In the genomic region with DNA sequence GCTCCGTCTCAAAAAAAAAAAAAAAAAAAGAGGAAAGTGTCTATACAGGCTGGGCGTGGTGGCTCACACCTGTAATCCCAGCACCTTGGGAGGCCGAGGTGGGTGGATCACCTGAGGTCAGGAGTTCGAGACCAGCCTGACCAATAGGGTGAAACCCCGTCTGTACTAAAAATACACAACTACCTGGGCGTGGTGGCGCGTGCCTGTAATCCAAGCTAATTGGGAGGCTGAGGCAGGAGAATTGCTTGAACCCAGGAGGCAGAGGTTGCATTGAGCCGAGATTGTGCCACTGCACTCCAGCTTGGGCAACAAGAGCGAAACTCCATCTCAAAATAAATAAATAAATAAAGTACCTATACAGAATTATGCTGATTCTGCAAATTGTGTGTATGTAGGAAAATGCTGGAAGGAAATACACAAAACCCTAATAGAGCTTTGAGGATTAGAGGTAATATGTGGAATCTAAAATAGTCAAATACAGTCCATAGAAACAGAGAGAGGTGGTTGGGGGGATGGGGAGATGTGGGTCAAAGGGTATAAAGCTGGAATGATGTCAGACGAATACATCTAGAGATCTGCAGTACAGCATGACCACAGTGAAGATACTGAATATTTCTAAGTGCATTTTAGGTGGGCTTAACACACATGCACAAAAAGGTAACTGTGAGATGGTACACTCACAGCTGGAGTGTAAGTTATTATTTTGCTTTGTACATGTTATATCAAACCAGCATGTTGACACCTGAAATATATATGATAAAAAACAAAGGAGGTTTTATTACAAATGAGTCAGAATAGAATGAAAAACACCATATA, we compare ENCODE assay signal across 13 cellular contexts.
DNase-seq lines count a peak whose midpoint lies in the region; ATAC-seq and TF ChIP-seq lines count a peak whose summit lies in the region.
"Had no signal": no experiment of that assay in that cellular context is flagged by ENCODE, and none has a peak within 500 bp of the region (broad histone marks: within the 10 kb centered on the region; RNA-seq: fewer than 3 reads in every experiment).

No MANE protein-coding gene starts in this region.

- H3K56ac ChIP-seq in H9 (ENCODE audit: insufficient read length, low read depth, low read length) = no peak overlapping the region

- peaks cover 4% of the 10 kb centered on the region for H3K23me2 ChIP-seq in H9 (ENCODE audit: insufficient read length, low read depth, low read length, poor library complexity, severe bottlenecking)

- H3K23ac ChIP-seq in H9 (ENCODE audit: insufficient read length, low read depth, low read length) = no peak overlapping the region

- H3K27ac Mint-ChIP-seq in MCF 10A (ENCODE audit: low read depth, unreplicated experiment) (peak overlapping the region; percentile 89), H9 (no peak overlapping the region; a peak in 1 of 7 replicates)
- peak overlapping the region; percentile 98 for H3K27ac Mint-ChIP-seq in activated T-cell treated with anti-CD3 and anti-CD28 coated beads, Interleukin-2, amount 50 U/mL, for 72 hours

- H3K27ac ChIP-seq in breast epithelium (peak overlapping the region in 1 of 2 donors; percentile 93), foreskin keratinocyte (peak overlapping the region; percentile 5), uterus (peak overlapping the region; percentile 11 to 97), H9 (ENCODE audit: insufficient read length, low read depth, low read length) (no peak overlapping the region)
- H3K27ac ChIP-seq: right lobe of liver had no signal

- no peaks in the 10 kb centered on the region for H4K20me1 ChIP-seq in H9 (ENCODE audit: control insufficient read depth, insufficient read depth, insufficient read length)

- H3K36me3 ChIP-seq in breast epithelium (no peaks in the 10 kb centered on the region), uterus (no peaks in the 10 kb centered on the region)
- H3K36me3 ChIP-seq: right lobe of liver had no signal

- peak overlapping the region in 1 of 3 donors; percentile 68 for H3K4me3 ChIP-seq in breast epithelium
- no peak overlapping the region for H3K4me3 ChIP-seq in uterus
- H3K4me3 ChIP-seq: heart right ventricle, right lobe of liver had no signal

- H2BK12ac ChIP-seq in H9 (ENCODE audit: insufficient read length, low read depth, low read length) = no peak overlapping the region

- H3K4me1 Mint-ChIP-seq in MCF 10A (ENCODE audit: insufficient read depth, unreplicated experiment) (peaks cover 50% of the 10 kb centered on the region), H9 (peaks cover 60 to 63% of the 10 kb centered on the region in 2 experiments)
- H3K4me1 Mint-ChIP-seq in activated T-cell treated with anti-CD3 and anti-CD28 coated beads, Interleukin-2, amount 50 U/mL, for 72 hours (ENCODE audit: low read depth) = peaks cover 89% of the 10 kb centered on the region

- no peak overlapping the region for H2AFZ ChIP-seq in H9 (ENCODE audit: low read length)

- no CpG with 5 or more reads among the region's 11 CpGs for WGBS in H9 (ENCODE audit: extremely low coverage, insufficient read length, low lambda C conversion rate)

- TF ChIP-seq CTCF in MCF 10A (IDR thresholded peaks at IDR 0.05; ENCODE audit: unreplicated experiment) (no peak), breast epithelium (IDR thresholded peaks at IDR 0.05) (no peak), foreskin keratinocyte (conservative IDR thresholded peaks at IDR 0.05) (no peak), uterus (IDR thresholded peaks at IDR 0.05) (no peak), H9 (conservative IDR thresholded peaks at IDR 0.05) (no peak)

- H3K4me1 ChIP-seq in breast epithelium = peaks cover 6 to 29% of the 10 kb centered on the region in 2 donors
- H3K4me1 ChIP-seq in foreskin keratinocyte = peaks cover 19% of the 10 kb centered on the region
- H3K4me1 ChIP-seq in uterus = peaks cover 0 to 4% of the 10 kb centered on the region in 2 donors
- peaks cover 24% of the 10 kb centered on the region; the same call in 1 of the 2 replicates for H3K4me1 ChIP-seq in H9 (ENCODE audit: insufficient read depth, low read length)

- H3K36me3 Mint-ChIP-seq in MCF 10A (ENCODE audit: insufficient read depth, unreplicated experiment) = peaks cover 94% of the 10 kb centered on the region
- peaks cover 41 to 63% of the 10 kb centered on the region in 2 donors for H3K36me3 Mint-ChIP-seq in activated T-cell treated with anti-CD3 and anti-CD28 coated beads, Interleukin-2, amount 50 U/mL, for 72 hours (ENCODE audit: insufficient read depth in 2 of 2)
- no peaks in the 10 kb centered on the region for H3K36me3 Mint-ChIP-seq in H9 (ENCODE audit: insufficient read depth in 1 of 3, low read depth in 3 of 3)

- H3T11ph ChIP-seq in H9 (ENCODE audit: low read length) = no peak overlapping the region

- no peak overlapping the region for H2BK5ac ChIP-seq in H9 (ENCODE audit: insufficient read length, low read length)

- intact Hi-C loops in MCF 10A (cut with micrococcal nuclease) = no loop called here
- intact Hi-C loops in breast epithelium (cut with DNase I; ENCODE audit: low total_unique reads) = no loop called here
- intact Hi-C loops in uterus (cut with DNase I; ENCODE audit: low total_unique reads) = loop anchor here (10.0 kb wide), 1 partner anchor 86 kb away; no protein-coding TSS in a partner anchor

- H3K27me3 ChIP-seq in breast epithelium = no peaks in the 10 kb centered on the region
- no peaks in the 10 kb centered on the region for H3K27me3 ChIP-seq in foreskin keratinocyte
- H3K27me3 ChIP-seq in uterus = no peaks in the 10 kb centered on the region
- no peaks in the 10 kb centered on the region for H3K27me3 ChIP-seq in H9 (ENCODE audit: insufficient read depth, low read length)
- H3K27me3 ChIP-seq: heart right ventricle, right lobe of liver had no signal

- no peak overlapping the region for H2BK120ac ChIP-seq in H9 (ENCODE audit: low read depth, low read length, poor library complexity, severe bottlenecking)

- H2BK20ac ChIP-seq in H9 (ENCODE audit: low read depth, low read length, poor library complexity, severe bottlenecking) = no peak overlapping the region

- H2AK5ac ChIP-seq in H9 (ENCODE audit: insufficient read length, low read length) = no peak overlapping the region

- no peak overlapping the region for H3K4me2 ChIP-seq in H9 (ENCODE audit: insufficient read depth, insufficient read length, low read length)

- no peak for DNase-seq in MCF 10A (ENCODE audit: unreplicated experiment)
- no peak for DNase-seq in breast epithelium (ENCODE audit: low spot score in 2 of 2)
- DNase-seq in activated T-cell treated with anti-CD3 and anti-CD28 coated beads, Interleukin-2, amount 50 U/mL, for 72 hours = no peak
- peak in 1 of 2 donors; percentile 65 for DNase-seq in foreskin keratinocyte
- no peak for DNase-seq in uterus
- no peak for DNase-seq in left lobe of liver (ENCODE audit: low spot score)
- DNase-seq in H9 = no peak
- DNase-seq: heart right ventricle, mesendoderm, NCI-H1048, NCI-H82 had no signal

- CTCF ChIA-PET in MCF 10A (lab: Yijun Ruan, JAX) = interaction anchor here (0.6 to 9.0 kb wide), 3 partner anchors 13 to 139 kb away, joined by 3 to 105 read pairs (median 3); no protein-coding TSS in a partner anchor

- H4K8ac ChIP-seq in H9 (replicated peaks; ENCODE audit: insufficient read length, low read depth, low read length) = no peak overlapping the region

- H2BK15ac ChIP-seq in H9 (ENCODE audit: low read depth, low read length) = no peak overlapping the region

- no peak overlapping the region for H3K18ac ChIP-seq in H9 (ENCODE audit: insufficient read length, low read depth, low read length)

- H3K79me2 ChIP-seq in H9 (ENCODE audit: insufficient read depth, low read length) = no peaks in the 10 kb centered on the region

- no peaks in the 10 kb centered on the region for H3K27me3 Mint-ChIP-seq in MCF 10A (ENCODE audit: insufficient read depth, unreplicated experiment)
- no peaks in the 10 kb centered on the region for H3K27me3 Mint-ChIP-seq in activated T-cell treated with anti-CD3 and anti-CD28 coated beads, Interleukin-2, amount 50 U/mL, for 72 hours (ENCODE audit: low read depth)
- no peaks in the 10 kb centered on the region for H3K27me3 Mint-ChIP-seq in H9 (ENCODE audit: low read depth)

- H3K9me3 Mint-ChIP-seq in MCF 10A (ENCODE audit: unreplicated experiment) (no peaks in the 10 kb centered on the region), H9 (no peaks in the 10 kb centered on the region)
- no peaks in the 10 kb centered on the region for H3K9me3 Mint-ChIP-seq in activated T-cell treated with anti-CD3 and anti-CD28 coated beads, Interleukin-2, amount 50 U/mL, for 72 hours

- H3K4me3 Mint-ChIP-seq in MCF 10A (ENCODE audit: unreplicated experiment) (peak overlapping the region; percentile 86), H9 (no peak overlapping the region)
- peak overlapping the region; percentile 78 to 92 for H3K4me3 Mint-ChIP-seq in activated T-cell treated with anti-CD3 and anti-CD28 coated beads, Interleukin-2, amount 50 U/mL, for 72 hours

- H3K79me1 ChIP-seq in H9 (ENCODE audit: insufficient read depth, low read depth, low read length, poor library complexity, severe bottlenecking) = no peaks in the 10 kb centered on the region

- no peak overlapping the region for H3K9ac ChIP-seq in H9 (ENCODE audit: extremely low read depth, insufficient read length, low read length)

- TF ChIP-seq POLR2A in breast epithelium (IDR thresholded peaks at IDR 0.05) (no peak), uterus (IDR thresholded peaks at IDR 0.05) (no peak)

- no peaks in the 10 kb centered on the region for H3K9me3 ChIP-seq in breast epithelium
- H3K9me3 ChIP-seq in uterus = no peaks in the 10 kb centered on the region
- no peaks in the 10 kb centered on the region for H3K9me3 ChIP-seq in H9 (ENCODE audit: control insufficient read depth, low read depth, low read length)
- H3K9me3 ChIP-seq: heart right ventricle, right lobe of liver had no signal

- no peak overlapping the region for H4K91ac ChIP-seq in H9 (ENCODE audit: insufficient read length, low read depth, low read length)

- H4K5ac ChIP-seq in H9 (ENCODE audit: insufficient read length, low read depth, low read length) = no peak overlapping the region

- H3K14ac ChIP-seq in H9 (ENCODE audit: insufficient read depth, low read length) = no peak overlapping the region

- BruUV-seq in MCF 10A (replicated peaks; lab: Mats Ljungman, UMichigan) = no TSS peak

- no peak overlapping the region for H3K4ac ChIP-seq in H9 (ENCODE audit: low read depth, low read length)

- no peak for ATAC-seq in activated T-cell treated with anti-CD3 and anti-CD28 coated beads, Interleukin-2, amount 50 U/mL, for 72 hours (replicated peaks in 1 of 2)
- no peak for ATAC-seq in foreskin keratinocyte
- ATAC-seq in left lobe of liver = no peak
- ATAC-seq in HG03025 (IDR thresholded peaks at IDR 0.05; ENCODE audit: low FRiP score, unreplicated experiment) = no peak
- ATAC-seq: heart right ventricle, right lobe of liver had no signal

- POLR2A ChIA-PET in MCF 10A (lab: Yijun Ruan, JAX) = interaction anchor here (0.6 to 14.0 kb wide), 9 partner anchors 10 to 534 kb away, joined by 3 to 263 read pairs (median 3); no protein-coding TSS in a partner anchor

Comparison
In these comparisons a context has a peak if more than half of its experiments do, and no peak if none do; other contexts are left out.
1. H3K27ac Mint-ChIP-seq: peak in MCF 10A (single experiment) and activated T-cell treated with anti-CD3 and anti-CD28 coated beads, Interleukin-2, amount 50 U/mL, for 72 hours (single experiment); none in H9 (0 of 3).
2. H3K4me3 Mint-ChIP-seq: peak in MCF 10A (single experiment) and activated T-cell treated with anti-CD3 and anti-CD28 coated beads, Interleukin-2, amount 50 U/mL, for 72 hours (2 of 2); none in H9 (0 of 2).